ENCODE assay signal across 23 cellular contexts in the genomic region with DNA sequence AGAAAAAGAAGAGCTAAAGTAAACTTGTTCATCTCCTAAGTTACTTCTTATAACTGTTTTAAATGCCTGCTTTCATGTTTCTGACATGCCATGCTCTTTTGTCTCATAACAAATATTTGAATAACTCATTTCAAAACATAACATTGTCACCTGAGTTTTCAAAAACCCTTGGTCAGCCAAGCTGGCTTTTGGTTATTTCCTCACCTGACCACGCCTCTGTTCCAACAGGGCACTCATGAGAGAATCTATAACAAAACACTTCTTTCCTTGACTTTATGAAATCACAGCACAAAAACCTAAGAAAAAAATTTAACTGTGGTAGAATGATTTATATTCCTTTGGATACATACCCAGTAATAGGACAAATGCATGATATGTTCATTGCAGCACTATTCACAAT.
"Had no signal": no experiment of that assay in that cellular context is flagged by ENCODE, and none has a peak within 500 bp of the region (broad histone marks: within the 10 kb centered on the region; RNA-seq: fewer than 3 reads in every experiment).

No MANE protein-coding gene starts in this region.

- H3K36me3 Mint-ChIP-seq: activated CD8-positive, alpha-beta memory T cell treated with anti-CD3 and anti-CD28 coated beads, Interleukin-2, amount 10 ng/mL, durations not matched to agents 7 days and 5 days; activated naive CD4-positive, alpha-beta T cell treated with anti-CD3 and anti-CD28 coated beads, Interleukin-2, amount 50 U/mL, for 72 hours; T-cell had no signal

- H3K4me1 Mint-ChIP-seq: activated CD4-positive, alpha-beta T cell treated with anti-CD3 and anti-CD28 coated beads, Interleukin-2, amount 10 ng/mL, durations not matched to agents 7 days and 5 days; activated CD8-positive, alpha-beta memory T cell treated with anti-CD3 and anti-CD28 coated beads, Interleukin-2, amount 10 ng/mL, durations not matched to agents 7 days and 5 days; T-cell had no signal

- H3K27ac Mint-ChIP-seq: activated CD4-positive, alpha-beta T cell treated with anti-CD3 and anti-CD28 coated beads, Interleukin-2, amount 10 ng/mL, durations not matched to agents 7 days and 5 days; activated CD8-positive, alpha-beta memory T cell treated with anti-CD3 and anti-CD28 coated beads, Interleukin-2, amount 10 ng/mL, durations not matched to agents 7 days and 5 days; activated CD8-positive, alpha-beta T cell treated with anti-CD3 and anti-CD28 coated beads for 36 hours; activated naive CD4-positive, alpha-beta T cell treated with anti-CD3 and anti-CD28 coated beads, Interleukin-2, amount 50 U/mL, for 72 hours; endodermal cell; nephron; stimulated activated naive CD8-positive, alpha-beta T cell treated with anti-CD3 and anti-CD28 coated beads, Interleukin-15, Interleukin-2, amounts not matched to agents 100 ng/mL and 50 ng/mL, for 24 hours; T-cell; T-helper 2 cell treated with Interferon-gamma antibody and Interleukin-4, amounts not matched to agents 5 μg/mL and 100 μg/mL, for 36 hours had no signal

- DNase-seq: activated CD4-positive, alpha-beta T cell treated with anti-CD3 and anti-CD28 coated beads, Interleukin-2, amount 10 ng/mL, durations not matched to agents 7 days and 5 days; activated CD4-positive, CD25-positive, alpha-beta regulatory T cell treated with anti-CD3 and anti-CD28 coated beads, Interleukin-2, amount 50 U/mL, for 72 hours; activated CD8-positive, alpha-beta memory T cell treated with anti-CD3 and anti-CD28 coated beads, Interleukin-2, amount 10 ng/mL, durations not matched to agents 7 days and 5 days; activated CD8-positive, alpha-beta T cell treated with anti-CD3 and anti-CD28 coated beads for 36 hours; activated gamma-delta T cell treated with Interleukin-2 at 50 U/mL for 16 hours; activated T-cell treated with anti-CD3 and anti-CD28 coated beads for 4 hours; endodermal cell; foreskin melanocyte; pancreas; right cardiac atrium; stimulated activated CD4-positive, alpha-beta T cell treated with anti-CD3 and anti-CD28 coated beads, Interleukin-12 subunit alpha, Interleukin-12 subunit beta, amount 100 ng/mL, for 4 hours; stimulated activated CD4-positive, alpha-beta T cell treated with anti-CD3 and anti-CD28 coated beads, Interleukin-4, amount 100 ng/mL, for 4 hours; T-cell; WERI-Rb-1 had no signal

- H3K4me1 ChIP-seq: pancreas, tibial nerve, vagina had no signal

- H3K9me3 Mint-ChIP-seq: activated CD4-positive, alpha-beta T cell treated with anti-CD3 and anti-CD28 coated beads, Interleukin-2, amount 10 ng/mL, durations not matched to agents 7 days and 5 days; activated CD8-positive, alpha-beta T cell treated with anti-CD3 and anti-CD28 coated beads for 36 hours; activated naive CD4-positive, alpha-beta T cell treated with anti-CD3 and anti-CD28 coated beads, Interleukin-2, amount 50 U/mL, for 72 hours; endodermal cell; nephron; stimulated activated naive CD8-positive, alpha-beta T cell treated with anti-CD3 and anti-CD28 coated beads, Interleukin-15, Interleukin-2, amounts not matched to agents 100 ng/mL and 50 ng/mL, for 24 hours; T-cell; T-helper 2 cell treated with Interferon-gamma antibody and Interleukin-4, amounts not matched to agents 5 μg/mL and 100 μg/mL, for 36 hours had no signal

- ATAC-seq: activated CD8-positive, alpha-beta memory T cell treated with anti-CD3 and anti-CD28 coated beads, Interleukin-2, amount 10 ng/mL, durations not matched to agents 7 days and 5 days; activated CD8-positive, alpha-beta T cell treated with anti-CD3 and anti-CD28 coated beads for 36 hours; activated naive CD4-positive, alpha-beta T cell treated with anti-CD3 and anti-CD28 coated beads, Interleukin-2, amount 50 U/mL, for 72 hours; left lobe of liver; pancreas; right cardiac atrium; T-cell had no signal

- H3K27me3 ChIP-seq: neutrophil, pancreas, tibial nerve, vagina had no signal

- H3K9me3 ChIP-seq: neutrophil, pancreas, tibial nerve, vagina had no signal

- H3K4me3 ChIP-seq: coronary artery, pancreas, tibial nerve, vagina had no signal

- H3K4me3 Mint-ChIP-seq: activated CD4-positive, alpha-beta T cell treated with anti-CD3 and anti-CD28 coated beads, Interleukin-2, amount 10 ng/mL, durations not matched to agents 7 days and 5 days; activated CD8-positive, alpha-beta memory T cell treated with anti-CD3 and anti-CD28 coated beads, Interleukin-2, amount 10 ng/mL, durations not matched to agents 7 days and 5 days; activated CD8-positive, alpha-beta T cell treated with anti-CD3 and anti-CD28 coated beads for 36 hours; endodermal cell; nephron; stimulated activated naive CD8-positive, alpha-beta T cell treated with anti-CD3 and anti-CD28 coated beads, Interleukin-15, Interleukin-2, amounts not matched to agents 100 ng/mL and 50 ng/mL, for 24 hours; T-cell; T-helper 2 cell treated with Interferon-gamma antibody and Interleukin-4, amounts not matched to agents 5 μg/mL and 100 μg/mL, for 36 hours had no signal

- H3K27me3 Mint-ChIP-seq: stimulated activated naive CD8-positive, alpha-beta T cell treated with anti-CD3 and anti-CD28 coated beads, Interleukin-15, Interleukin-2, amounts not matched to agents 100 ng/mL and 50 ng/mL, for 24 hours had no signal

- H3K36me3 ChIP-seq: neutrophil, pancreas, tibial nerve, vagina, WERI-Rb-1 had no signal

- H3K27ac ChIP-seq: coronary artery, neutrophil, pancreas, tibial nerve, vagina, WERI-Rb-1 had no signal
